In genomic region chr6:116175344-116175743, GRCh38 we compare ENCODE assay signal across 20 cellular contexts. TPM values are rescaled to one million over a fixed set of nuclear protein-coding genes. Genes with fewer than 3 reads are reported as not detected.
DNase-seq lines count a peak whose midpoint lies in the region; ATAC-seq and TF ChIP-seq lines count a peak whose summit lies in the region.
"Had no signal": no experiment of that assay in that cellular context is flagged by ENCODE, and none has a peak within 500 bp of the region (broad histone marks: within the 10 kb centered on the region; RNA-seq: fewer than 3 reads in every experiment).

No MANE protein-coding gene starts in this region.

- H3K4me3 ChIP-seq in breast epithelium (no peak overlapping the region), HEK293 (ENCODE audit: low read depth, low read length) (no peak overlapping the region), adrenal gland (no peak overlapping the region), H7 (ENCODE audit: insufficient read depth, low read depth, low read length) (no peak overlapping the region)

- 95 to 99% (median 97%) methylated on average over 2 of the region's 2 CpGs for WGBS in adrenal gland, 4 donors

- peak; percentile 4 for DNase-seq in MCF 10A (ENCODE audit: unreplicated experiment)
- no peak for DNase-seq in breast epithelium (ENCODE audit: low spot score in 2 of 2)
- DNase-seq in erythroblast (lab: John Stamatoyannopoulos, UW): peak; percentile 21 to 32
- DNase-seq in adrenal gland: no peak
- DNase-seq in H7: no peak
- DNase-seq: AML-193; Caco-2; CD4-positive, alpha-beta T cell; DMS79; GDM1; GOT3; H9; IMR-90; Karpas-422; KBM-7 had no signal

- POLR2A ChIA-PET in MCF 10A (lab: Yijun Ruan, JAX) (no interaction called here), HEK293 (lab: Yijun Ruan, JAX) (interaction anchor here (0.6 kb wide), 1 partner anchor 274 kb away, joined by 3 read pairs; no protein-coding TSS in a partner anchor)

- ATAC-seq in HG02884 (IDR thresholded peaks at IDR 0.05; ENCODE audit: unreplicated experiment): no peak

- H3K4me1 ChIP-seq in breast epithelium (no peaks in the 10 kb centered on the region), HEK293 (ENCODE audit: control insufficient read depth, insufficient read depth, low read length) (no peaks in the 10 kb centered on the region), adrenal gland (replicated peaks in 1 of 2) (no peaks in the 10 kb centered on the region)
- H3K4me1 ChIP-seq: Caco-2 had no signal

- no peaks in the 10 kb centered on the region for H3K36me3 ChIP-seq in breast epithelium
- no peaks in the 10 kb centered on the region for H3K36me3 ChIP-seq in HEK293 (ENCODE audit: control insufficient read depth in 2 of 2, insufficient read depth in 1 of 2, low read length in 2 of 2)
- no peaks in the 10 kb centered on the region for H3K36me3 ChIP-seq in adrenal gland (replicated peaks in 1 of 2)
- no peaks in the 10 kb centered on the region for H3K36me3 ChIP-seq in H7 (replicated peaks; ENCODE audit: control insufficient read depth, insufficient read depth, low read length)

- H3K4me1 Mint-ChIP-seq in MCF 10A (ENCODE audit: insufficient read depth, unreplicated experiment): peaks cover 6% of the 10 kb centered on the region

- CTCF ChIA-PET in MCF 10A (lab: Yijun Ruan, JAX) (no interaction called here), HEK293 (lab: Yijun Ruan, JAX) (interaction anchor here (0.6 kb wide), 1 partner anchor 139 kb away, joined by 3 read pairs; no protein-coding TSS in a partner anchor)

- H3K4me3 Mint-ChIP-seq in MCF 10A (ENCODE audit: unreplicated experiment): no peak overlapping the region
- H3K4me3 Mint-ChIP-seq: CD4-positive, alpha-beta T cell; H9 had no signal

- H3K9me3 ChIP-seq in breast epithelium (peaks cover 4 to 19% of the 10 kb centered on the region in 2 donors), HEK293 (ENCODE audit: control insufficient read depth, insufficient read depth, low read depth, low read length) (no peaks in the 10 kb centered on the region), adrenal gland (replicated peaks in 1 of 3) (no peaks in the 10 kb centered on the region)

- no TSS peak for BruUV-seq in MCF 10A (replicated peaks; lab: Mats Ljungman, UMichigan)

- no peak for TF ChIP-seq POLR2A in breast epithelium (IDR thresholded peaks at IDR 0.05)
- TF ChIP-seq POLR2A in erythroblast (IDR thresholded peaks at IDR 0.05; ENCODE audit: low read length): no peak
- no peak for TF ChIP-seq POLR2A in adrenal gland (IDR thresholded peaks at IDR 0.05)

- H3K27me3 ChIP-seq in breast epithelium (no peaks in the 10 kb centered on the region), adrenal gland (no peaks in the 10 kb centered on the region), H7 (ENCODE audit: control insufficient read depth, insufficient read depth, low read length) (no peaks in the 10 kb centered on the region)

- no peaks in the 10 kb centered on the region for H3K36me3 Mint-ChIP-seq in MCF 10A (ENCODE audit: insufficient read depth, unreplicated experiment)

- intact Hi-C loops in MCF 10A (cut with micrococcal nuclease) (no loop called here), breast epithelium (cut with DNase I; ENCODE audit: low total_unique reads) (no loop called here), adrenal gland (cut with DNase I) (no loop called here)

- H3K9me3 Mint-ChIP-seq in MCF 10A (ENCODE audit: unreplicated experiment): peaks cover 14% of the 10 kb centered on the region

- no peaks in the 10 kb centered on the region for H3K27me3 Mint-ChIP-seq in MCF 10A (ENCODE audit: insufficient read depth, unreplicated experiment)
- H3K27me3 Mint-ChIP-seq: CD4-positive, alpha-beta T cell had no signal

- no peak overlapping the region for H3K27ac Mint-ChIP-seq in MCF 10A (ENCODE audit: low read depth, unreplicated experiment)
- H3K27ac Mint-ChIP-seq: CD4-positive, alpha-beta T cell; H9 had no signal

- TF ChIP-seq CTCF in MCF 10A (IDR thresholded peaks at IDR 0.05; ENCODE audit: unreplicated experiment) (no peak), breast epithelium (IDR thresholded peaks at IDR 0.05) (no peak), HEK293 (tag by site-specific recombination; IDR thresholded peaks at IDR 0.05) (no peak), adrenal gland (IDR thresholded peaks at IDR 0.05) (no peak)

- no peak overlapping the region for H3K27ac ChIP-seq in breast epithelium
- no peak overlapping the region for H3K27ac ChIP-seq in HEK293 (ENCODE audit: extremely low read depth, low read depth, low read length)
- H3K27ac ChIP-seq in adrenal gland: no peak overlapping the region
- H3K27ac ChIP-seq: C4-2B, HL-60 had no signal

TF ChIP-seq in HEK293, 187 proteins besides CTCF, POLR2A, EP300 and RAD21:
- peak; percentile 62 for TF ChIP-seq SETDB1 (IDR thresholded peaks at IDR 0.05; ENCODE audit: insufficient read length, low read length)
- TF ChIP-seq ZNF521 (tag by site-specific recombination; IDR thresholded peaks at IDR 0.05): no peak
- TF ChIP-seq ZNF133 (tag by site-specific recombination; IDR thresholded peaks at IDR 0.05): peak; percentile 98

RNA-seq across cellular contexts. Expression of gene COL10A1, which starts 49.4 kb away (rescaled TPM):
- total RNA-seq in MCF 10A (2022) (not detected in 2 replicates), breast epithelium (under 1 TPM in 1 of 3 donors, not detected in 2; 0.29 TPM), adrenal gland (under 1 TPM in 2 of 8 donors, not detected in 6; under 0.01 to 0.12 TPM)
- under 1 TPM in 1 of 3 donors, not detected in 2; 0.07 TPM for polyA plus RNA-seq in adrenal gland
- 0.04 TPM in 1 of 2 replicates, not detected in the other for total RNA-seq in H7 (2014; rRNA removed; shearing (Covaris generic))
- total RNA-seq: Caco-2; CD4-positive, alpha-beta T cell; H9; HT1080; IMR-90 had no signal

Comparison
In these comparisons a context has a peak if more than half of its experiments do, and no peak if none do; other contexts are left out.
1. DNase-seq: peak in MCF 10A (single experiment) and erythroblast (2 of 2); none in breast epithelium (0 of 2), adrenal gland (0 of 7) and H7 (single experiment).